In genomic region chr20:48776306-48776705, GRCh38 we compare ENCODE assay signal across 13 cellular contexts. TPM values are rescaled to one million over a fixed set of nuclear protein-coding genes. Genes with fewer than 3 reads are reported as not detected.
DNase-seq lines count a peak whose midpoint lies in the region; ATAC-seq, FAIRE-seq and TF ChIP-seq lines count a peak whose summit lies in the region.
"Had no signal": no experiment of that assay in that cellular context is flagged by ENCODE, and none has a peak within 500 bp of the region (broad histone marks: within the 10 kb centered on the region; RNA-seq: fewer than 3 reads in every experiment).

No MANE protein-coding gene starts in this region.

- H3K36me3 Mint-ChIP-seq in astrocyte (ENCODE audit: low read depth, unreplicated experiment): peaks cover 6% of the 10 kb centered on the region

- H3K4me1 Mint-ChIP-seq in astrocyte (ENCODE audit: low read depth, unreplicated experiment): peaks cover 6% of the 10 kb centered on the region

- H3K27me3 Mint-ChIP-seq in astrocyte (ENCODE audit: low read depth, unreplicated experiment): peaks cover 7% of the 10 kb centered on the region
- H3K27me3 Mint-ChIP-seq: activated CD8-positive, alpha-beta memory T cell treated with anti-CD3 and anti-CD28 coated beads, Interleukin-2, amount 10 ng/mL, durations not matched to agents 7 days and 5 days had no signal

- H3K27ac Mint-ChIP-seq in astrocyte (ENCODE audit: unreplicated experiment): peak overlapping the region; percentile 80
- H3K27ac Mint-ChIP-seq: activated CD8-positive, alpha-beta memory T cell treated with anti-CD3 and anti-CD28 coated beads, Interleukin-2, amount 10 ng/mL, durations not matched to agents 7 days and 5 days had no signal

- H3K79me2 ChIP-seq in astrocyte (ENCODE audit: insufficient read depth, low read length): peaks cover 17% of the 10 kb centered on the region

- H2AFZ ChIP-seq in astrocyte (ENCODE audit: low read depth, low read length): no peak overlapping the region
- H2AFZ ChIP-seq: parathyroid adenoma had no signal

- DNase-seq in A172 (ENCODE audit: low spot score) (peak; percentile 48), EL (peak; percentile 82), astrocyte (ENCODE audit: low read depth) (peak; percentile 76), left lung (peak in 1 of 2 donors; percentile 80), NCI-H2227 (lab: John Stamatoyannopoulos, UW; ENCODE audit: unreplicated experiment) (no peak), NCI-H446 treated with DMSO at 0.1 percent for 48 hours (lab: John Stamatoyannopoulos, UW) (no peak)
- no peak for DNase-seq in effector CD4-positive, alpha-beta T cell
- DNase-seq: activated CD8-positive, alpha-beta memory T cell treated with anti-CD3 and anti-CD28 coated beads, Interleukin-2, amount 10 ng/mL, durations not matched to agents 7 days and 5 days; cerebellar nuclear complex had no signal

- peaks cover 6% of the 10 kb centered on the region for H3K9me3 Mint-ChIP-seq in astrocyte (ENCODE audit: unreplicated experiment)

- H3K27ac ChIP-seq in astrocyte (ENCODE audit: low read depth, low read length): peak overlapping the region; percentile 24
- H3K27ac ChIP-seq in left lung: peak overlapping the region; percentile 33 to 87
- H3K27ac ChIP-seq: parathyroid adenoma, SJSA1 had no signal

- H3K36me3 ChIP-seq in astrocyte (ENCODE audit: insufficient read depth, low read length) (no peaks in the 10 kb centered on the region), left lung (no peaks in the 10 kb centered on the region)
- H3K36me3 ChIP-seq: SJSA1 had no signal

- intact Hi-C loops in left lung (cut with DNase I): loop anchor here in 1 of 2 donors (10.0 kb wide), 1 partner anchor 48 kb away; the partner anchor contains the start of gene PREX1

- peak overlapping the region; percentile 51 for H3K9ac ChIP-seq in astrocyte (ENCODE audit: low read length)
- H3K9ac ChIP-seq: parathyroid adenoma had no signal

- ATAC-seq in left lung (no peak), GM19397 (IDR thresholded peaks at IDR 0.05; ENCODE audit: unreplicated experiment) (no peak)
- ATAC-seq: activated CD8-positive, alpha-beta memory T cell treated with anti-CD3 and anti-CD28 coated beads, Interleukin-2, amount 10 ng/mL, durations not matched to agents 7 days and 5 days had no signal

- FAIRE-seq in astrocyte (lab: Jason Lieb, UNC): no peak
- FAIRE-seq: H1 had no signal

- no peaks in the 10 kb centered on the region for H3K9me3 ChIP-seq in astrocyte (ENCODE audit: insufficient read depth, low read depth, low read length)
- H3K9me3 ChIP-seq in left lung: peaks cover 0 to 3% of the 10 kb centered on the region in 2 donors

- H3K4me1 ChIP-seq in astrocyte (ENCODE audit: insufficient read depth, low read length) (peaks cover 10% of the 10 kb centered on the region), left lung (peaks cover 6 to 99% of the 10 kb centered on the region in 2 donors)
- H3K4me1 ChIP-seq: parathyroid adenoma had no signal

- H3K27me3 ChIP-seq in astrocyte (ENCODE audit: insufficient read depth, low read length): no peaks in the 10 kb centered on the region
- H3K27me3 ChIP-seq in left lung: peaks cover 0 to 11% of the 10 kb centered on the region in 2 donors
- H3K27me3 ChIP-seq: SJSA1 had no signal

- H3K4me3 Mint-ChIP-seq in astrocyte (ENCODE audit: unreplicated experiment): no peak overlapping the region
- H3K4me3 Mint-ChIP-seq: activated CD8-positive, alpha-beta memory T cell treated with anti-CD3 and anti-CD28 coated beads, Interleukin-2, amount 10 ng/mL, durations not matched to agents 7 days and 5 days had no signal

- peak overlapping the region; percentile 45 for H3K4me2 ChIP-seq in astrocyte (ENCODE audit: low read length)

- TF ChIP-seq CTCF in astrocyte (IDR thresholded peaks at IDR 0.05; ENCODE audit: insufficient read depth, low read depth, low read length): no peak
- no peak for TF ChIP-seq CTCF in left lung (IDR thresholded peaks at IDR 0.05)

- no peak overlapping the region for H3K4me3 ChIP-seq in astrocyte (ENCODE audit: insufficient read depth, low read depth, low read length)
- H3K4me3 ChIP-seq in left lung: no peak overlapping the region
- H3K4me3 ChIP-seq: SJSA1 had no signal

- peaks cover 7% of the 10 kb centered on the region for H4K20me1 ChIP-seq in astrocyte (ENCODE audit: insufficient read depth, low read length)

RNA-seq across cellular contexts. Expression of gene PREX1, which starts 51.5 kb away (rescaled TPM):
- 8.1 and 12.2 TPM in 2 replicates for total RNA-seq in A172 (2014; rRNA removed; shearing (Covaris generic))
- total RNA-seq in astrocyte (2.0 and 3.5 TPM in 2 replicates), left lung (100 to 1,000 TPM in 1 of 2 donors, 10 to 100 TPM in 1; 40.6 to 111 TPM)

Comparison
In these comparisons a context has a peak if more than half of its experiments do, and no peak if none do; other contexts are left out.
1. DNase-seq: peak in A172 (single experiment), EL (single experiment) and astrocyte (single experiment); none in effector CD4-positive, alpha-beta T cell (single experiment), NCI-H2227 (single experiment) and NCI-H446 treated with DMSO at 0.1 percent for 48 hours (single experiment).